1 cellular context compared by ENCODE assay signal in the genomic region with DNA sequence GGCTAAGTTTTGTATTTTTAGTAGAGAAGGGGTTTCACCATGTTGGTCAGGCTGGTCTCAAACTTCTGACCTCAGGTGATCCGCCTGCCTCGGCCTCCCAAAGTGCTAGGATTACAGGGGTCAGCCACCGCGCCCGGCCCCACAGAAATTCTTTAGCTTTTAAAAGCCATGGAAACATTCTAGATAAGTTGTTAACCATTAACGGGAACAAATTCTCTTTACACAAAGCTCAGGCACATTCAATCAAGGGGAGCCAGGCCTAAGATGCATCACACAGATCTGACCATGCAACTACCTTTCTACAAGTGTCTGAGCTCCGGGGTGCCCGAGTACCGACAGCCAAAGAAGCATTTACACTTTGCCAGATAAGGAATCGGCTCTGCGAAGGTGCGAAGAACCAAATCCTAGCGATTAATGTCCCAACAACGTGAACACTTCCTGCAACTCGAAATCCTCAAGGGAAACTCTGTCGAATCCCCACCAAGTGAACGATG.
TF ChIP-seq lines count a peak whose summit lies in the region.

No MANE protein-coding gene starts in this region.

TF ChIP-seq in HepG2, 621 proteins besides CTCF, POLR2A, EP300 and RAD21 (continued from another document and continues in another):
- TF ChIP-seq, protein P1, sequence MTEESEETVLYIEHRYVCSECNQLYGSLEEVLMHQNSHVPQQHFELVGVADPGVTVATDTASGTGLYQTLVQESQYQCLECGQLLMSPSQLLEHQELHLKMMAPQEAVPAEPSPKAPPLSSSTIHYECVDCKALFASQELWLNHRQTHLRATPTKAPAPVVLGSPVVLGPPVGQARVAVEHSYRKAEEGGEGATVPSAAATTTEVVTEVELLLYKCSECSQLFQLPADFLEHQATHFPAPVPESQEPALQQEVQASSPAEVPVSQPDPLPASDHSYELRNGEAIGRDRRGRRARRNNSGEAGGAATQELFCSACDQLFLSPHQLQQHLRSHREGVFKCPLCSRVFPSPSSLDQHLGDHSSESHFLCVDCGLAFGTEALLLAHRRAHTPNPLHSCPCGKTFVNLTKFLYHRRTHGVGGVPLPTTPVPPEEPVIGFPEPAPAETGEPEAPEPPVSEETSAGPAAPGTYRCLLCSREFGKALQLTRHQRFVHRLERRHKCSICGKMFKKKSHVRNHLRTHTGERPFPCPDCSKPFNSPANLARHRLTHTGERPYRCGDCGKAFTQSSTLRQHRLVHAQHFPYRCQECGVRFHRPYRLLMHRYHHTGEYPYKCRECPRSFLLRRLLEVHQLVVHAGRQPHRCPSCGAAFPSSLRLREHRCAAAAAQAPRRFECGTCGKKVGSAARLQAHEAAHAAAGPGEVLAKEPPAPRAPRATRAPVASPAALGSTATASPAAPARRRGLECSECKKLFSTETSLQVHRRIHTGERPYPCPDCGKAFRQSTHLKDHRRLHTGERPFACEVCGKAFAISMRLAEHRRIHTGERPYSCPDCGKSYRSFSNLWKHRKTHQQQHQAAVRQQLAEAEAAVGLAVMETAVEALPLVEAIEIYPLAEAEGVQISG (CRISPR knock-in tag; IDR thresholded peaks at IDR 0.05) = 0 out of 2 replicates have a peak, but pooled peaks have one; percentile 11
- TF ChIP-seq FOSL1 (CRISPR knock-in tag; IDR thresholded peaks at IDR 0.05; ENCODE audit: borderline replicate concordance) (no peak), PHF5A (CRISPR knock-in tag; IDR thresholded peaks at IDR 0.05; ENCODE audit: low read depth, unreplicated experiment) (no peak), FOXO1 (CRISPR knock-in tag; IDR thresholded peaks at IDR 0.05) (no peak), MYNN (CRISPR knock-in tag; IDR thresholded peaks at IDR 0.05; ENCODE audit: low read depth) (0 out of 2 replicates have a peak, but pooled peaks have one; percentile 17), ZNF17 (CRISPR knock-in tag; IDR thresholded peaks at IDR 0.05) (no peak), ADNP (CRISPR knock-in tag; IDR thresholded peaks at IDR 0.05) (peak; percentile 78; the same call in 1 of the 2 replicates), ISL2 (CRISPR knock-in tag; IDR thresholded peaks at IDR 0.05) (peak; percentile 38; the same call in 1 of the 2 replicates), MEF2D (CRISPR knock-in tag; IDR thresholded peaks at IDR 0.05) (no peak), CCDC6 (CRISPR knock-in tag; IDR thresholded peaks at IDR 0.05) (0 out of 2 replicates have a peak, but pooled peaks have one; percentile 16), ATAD3A (CRISPR knock-in tag; IDR thresholded peaks at IDR 0.05) (no peak), MBNL3 (CRISPR knock-in tag; conservative IDR thresholded peaks at IDR 0.05) (no peak), MIER2 (CRISPR knock-in tag; IDR thresholded peaks at IDR 0.05) (no peak), ZNF558 (CRISPR knock-in tag; IDR thresholded peaks at IDR 0.05; ENCODE audit: borderline replicate concordance) (no peak), SIX1 (CRISPR knock-in tag; IDR thresholded peaks at IDR 0.05; ENCODE audit: borderline replicate concordance) (peak; percentile 48; the same call in 1 of the 2 replicates), GTF3A (CRISPR knock-in tag; conservative IDR thresholded peaks at IDR 0.05) (no peak), SAP130 (CRISPR knock-in tag; IDR thresholded peaks at IDR 0.05; ENCODE audit: low read depth) (peak; percentile 61; the same call in 1 of the 2 replicates), RXRA (CRISPR knock-in tag; IDR thresholded peaks at IDR 0.05) (peak; percentile 51; the same call in 1 of the 2 replicates), XRCC5 (optimal IDR thresholded peaks at IDR 0.05; ENCODE audit: low read length) (no peak)
- TF ChIP-seq, protein P2, sequence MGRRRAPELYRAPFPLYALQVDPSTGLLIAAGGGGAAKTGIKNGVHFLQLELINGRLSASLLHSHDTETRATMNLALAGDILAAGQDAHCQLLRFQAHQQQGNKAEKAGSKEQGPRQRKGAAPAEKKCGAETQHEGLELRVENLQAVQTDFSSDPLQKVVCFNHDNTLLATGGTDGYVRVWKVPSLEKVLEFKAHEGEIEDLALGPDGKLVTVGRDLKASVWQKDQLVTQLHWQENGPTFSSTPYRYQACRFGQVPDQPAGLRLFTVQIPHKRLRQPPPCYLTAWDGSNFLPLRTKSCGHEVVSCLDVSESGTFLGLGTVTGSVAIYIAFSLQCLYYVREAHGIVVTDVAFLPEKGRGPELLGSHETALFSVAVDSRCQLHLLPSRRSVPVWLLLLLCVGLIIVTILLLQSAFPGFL (CRISPR knock-in tag; IDR thresholded peaks at IDR 0.05) = no peak
- TF ChIP-seq, protein P3, sequence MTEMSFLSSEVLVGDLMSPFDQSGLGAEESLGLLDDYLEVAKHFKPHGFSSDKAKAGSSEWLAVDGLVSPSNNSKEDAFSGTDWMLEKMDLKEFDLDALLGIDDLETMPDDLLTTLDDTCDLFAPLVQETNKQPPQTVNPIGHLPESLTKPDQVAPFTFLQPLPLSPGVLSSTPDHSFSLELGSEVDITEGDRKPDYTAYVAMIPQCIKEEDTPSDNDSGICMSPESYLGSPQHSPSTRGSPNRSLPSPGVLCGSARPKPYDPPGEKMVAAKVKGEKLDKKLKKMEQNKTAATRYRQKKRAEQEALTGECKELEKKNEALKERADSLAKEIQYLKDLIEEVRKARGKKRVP (CRISPR knock-in tag; IDR thresholded peaks at IDR 0.05) = no peak
- TF ChIP-seq, protein P4, sequence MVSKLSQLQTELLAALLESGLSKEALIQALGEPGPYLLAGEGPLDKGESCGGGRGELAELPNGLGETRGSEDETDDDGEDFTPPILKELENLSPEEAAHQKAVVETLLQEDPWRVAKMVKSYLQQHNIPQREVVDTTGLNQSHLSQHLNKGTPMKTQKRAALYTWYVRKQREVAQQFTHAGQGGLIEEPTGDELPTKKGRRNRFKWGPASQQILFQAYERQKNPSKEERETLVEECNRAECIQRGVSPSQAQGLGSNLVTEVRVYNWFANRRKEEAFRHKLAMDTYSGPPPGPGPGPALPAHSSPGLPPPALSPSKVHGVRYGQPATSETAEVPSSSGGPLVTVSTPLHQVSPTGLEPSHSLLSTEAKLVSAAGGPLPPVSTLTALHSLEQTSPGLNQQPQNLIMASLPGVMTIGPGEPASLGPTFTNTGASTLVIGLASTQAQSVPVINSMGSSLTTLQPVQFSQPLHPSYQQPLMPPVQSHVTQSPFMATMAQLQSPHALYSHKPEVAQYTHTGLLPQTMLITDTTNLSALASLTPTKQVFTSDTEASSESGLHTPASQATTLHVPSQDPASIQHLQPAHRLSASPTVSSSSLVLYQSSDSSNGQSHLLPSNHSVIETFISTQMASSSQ (IDR thresholded peaks at IDR 0.05; ENCODE audit: low read depth) = peak; percentile 71
- TF ChIP-seq, protein P4 (CRISPR knock-in tag; IDR thresholded peaks at IDR 0.05; ENCODE audit: borderline replicate concordance) = peak; percentile 47; the same call in 1 of the 2 replicates
- TF ChIP-seq, protein P5, sequence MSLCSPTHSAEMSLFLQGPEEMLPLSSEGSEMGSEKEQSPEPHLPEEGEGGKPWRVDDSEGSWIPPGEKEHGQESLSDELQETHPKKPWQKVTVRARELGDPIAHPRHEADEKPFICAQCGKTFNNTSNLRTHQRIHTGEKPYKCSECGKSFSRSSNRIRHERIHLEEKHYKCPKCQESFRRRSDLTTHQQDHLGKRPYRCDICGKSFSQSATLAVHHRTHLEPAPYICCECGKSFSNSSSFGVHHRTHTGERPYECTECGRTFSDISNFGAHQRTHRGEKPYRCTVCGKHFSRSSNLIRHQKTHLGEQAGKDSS (CRISPR knock-in tag; IDR thresholded peaks at IDR 0.05; ENCODE audit: borderline replicate concordance, low read depth) = no peak
- TF ChIP-seq, protein P6, sequence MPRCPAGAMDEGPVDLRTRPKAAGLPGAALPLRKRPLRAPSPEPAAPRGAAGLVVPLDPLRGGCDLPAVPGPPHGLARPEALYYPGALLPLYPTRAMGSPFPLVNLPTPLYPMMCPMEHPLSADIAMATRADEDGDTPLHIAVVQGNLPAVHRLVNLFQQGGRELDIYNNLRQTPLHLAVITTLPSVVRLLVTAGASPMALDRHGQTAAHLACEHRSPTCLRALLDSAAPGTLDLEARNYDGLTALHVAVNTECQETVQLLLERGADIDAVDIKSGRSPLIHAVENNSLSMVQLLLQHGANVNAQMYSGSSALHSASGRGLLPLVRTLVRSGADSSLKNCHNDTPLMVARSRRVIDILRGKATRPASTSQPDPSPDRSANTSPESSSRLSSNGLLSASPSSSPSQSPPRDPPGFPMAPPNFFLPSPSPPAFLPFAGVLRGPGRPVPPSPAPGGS (CRISPR knock-in tag; IDR thresholded peaks at IDR 0.05) = 0 out of 2 replicates have a peak, but pooled peaks have one; percentile 4
- TF ChIP-seq, protein P7, sequence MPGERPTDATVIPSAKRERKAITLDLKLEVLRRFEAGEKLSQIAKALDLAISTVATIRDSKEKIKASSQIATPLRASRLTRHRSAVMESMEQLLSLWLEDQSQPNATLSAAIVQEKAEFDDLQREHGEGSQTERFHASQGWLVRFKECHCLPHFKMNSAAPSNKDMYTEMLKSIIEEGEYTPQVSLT (CRISPR knock-in tag; IDR thresholded peaks at IDR 0.05; ENCODE audit: borderline replicate concordance, low read depth) = no peak
- TF ChIP-seq, protein P8, sequence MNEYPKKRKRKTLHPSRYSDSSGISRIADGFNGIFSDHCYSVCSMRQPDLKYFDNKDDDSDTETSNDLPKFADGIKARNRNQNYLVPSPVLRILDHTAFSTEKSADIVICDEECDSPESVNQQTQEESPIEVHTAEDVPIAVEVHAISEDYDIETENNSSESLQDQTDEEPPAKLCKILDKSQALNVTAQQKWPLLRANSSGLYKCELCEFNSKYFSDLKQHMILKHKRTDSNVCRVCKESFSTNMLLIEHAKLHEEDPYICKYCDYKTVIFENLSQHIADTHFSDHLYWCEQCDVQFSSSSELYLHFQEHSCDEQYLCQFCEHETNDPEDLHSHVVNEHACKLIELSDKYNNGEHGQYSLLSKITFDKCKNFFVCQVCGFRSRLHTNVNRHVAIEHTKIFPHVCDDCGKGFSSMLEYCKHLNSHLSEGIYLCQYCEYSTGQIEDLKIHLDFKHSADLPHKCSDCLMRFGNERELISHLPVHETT (CRISPR knock-in tag; conservative IDR thresholded peaks at IDR 0.05) = peak; percentile 40; the same call in 1 of the 2 replicates
- TF ChIP-seq, protein P9, sequence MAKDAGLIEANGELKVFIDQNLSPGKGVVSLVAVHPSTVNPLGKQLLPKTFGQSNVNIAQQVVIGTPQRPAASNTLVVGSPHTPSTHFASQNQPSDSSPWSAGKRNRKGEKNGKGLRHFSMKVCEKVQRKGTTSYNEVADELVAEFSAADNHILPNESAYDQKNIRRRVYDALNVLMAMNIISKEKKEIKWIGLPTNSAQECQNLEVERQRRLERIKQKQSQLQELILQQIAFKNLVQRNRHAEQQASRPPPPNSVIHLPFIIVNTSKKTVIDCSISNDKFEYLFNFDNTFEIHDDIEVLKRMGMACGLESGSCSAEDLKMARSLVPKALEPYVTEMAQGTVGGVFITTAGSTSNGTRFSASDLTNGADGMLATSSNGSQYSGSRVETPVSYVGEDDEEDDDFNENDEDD (CRISPR knock-in tag; IDR thresholded peaks at IDR 0.05; ENCODE audit: borderline replicate concordance) = peak; percentile 19; the same call in 1 of the 2 replicates
- TF ChIP-seq, protein P10, sequence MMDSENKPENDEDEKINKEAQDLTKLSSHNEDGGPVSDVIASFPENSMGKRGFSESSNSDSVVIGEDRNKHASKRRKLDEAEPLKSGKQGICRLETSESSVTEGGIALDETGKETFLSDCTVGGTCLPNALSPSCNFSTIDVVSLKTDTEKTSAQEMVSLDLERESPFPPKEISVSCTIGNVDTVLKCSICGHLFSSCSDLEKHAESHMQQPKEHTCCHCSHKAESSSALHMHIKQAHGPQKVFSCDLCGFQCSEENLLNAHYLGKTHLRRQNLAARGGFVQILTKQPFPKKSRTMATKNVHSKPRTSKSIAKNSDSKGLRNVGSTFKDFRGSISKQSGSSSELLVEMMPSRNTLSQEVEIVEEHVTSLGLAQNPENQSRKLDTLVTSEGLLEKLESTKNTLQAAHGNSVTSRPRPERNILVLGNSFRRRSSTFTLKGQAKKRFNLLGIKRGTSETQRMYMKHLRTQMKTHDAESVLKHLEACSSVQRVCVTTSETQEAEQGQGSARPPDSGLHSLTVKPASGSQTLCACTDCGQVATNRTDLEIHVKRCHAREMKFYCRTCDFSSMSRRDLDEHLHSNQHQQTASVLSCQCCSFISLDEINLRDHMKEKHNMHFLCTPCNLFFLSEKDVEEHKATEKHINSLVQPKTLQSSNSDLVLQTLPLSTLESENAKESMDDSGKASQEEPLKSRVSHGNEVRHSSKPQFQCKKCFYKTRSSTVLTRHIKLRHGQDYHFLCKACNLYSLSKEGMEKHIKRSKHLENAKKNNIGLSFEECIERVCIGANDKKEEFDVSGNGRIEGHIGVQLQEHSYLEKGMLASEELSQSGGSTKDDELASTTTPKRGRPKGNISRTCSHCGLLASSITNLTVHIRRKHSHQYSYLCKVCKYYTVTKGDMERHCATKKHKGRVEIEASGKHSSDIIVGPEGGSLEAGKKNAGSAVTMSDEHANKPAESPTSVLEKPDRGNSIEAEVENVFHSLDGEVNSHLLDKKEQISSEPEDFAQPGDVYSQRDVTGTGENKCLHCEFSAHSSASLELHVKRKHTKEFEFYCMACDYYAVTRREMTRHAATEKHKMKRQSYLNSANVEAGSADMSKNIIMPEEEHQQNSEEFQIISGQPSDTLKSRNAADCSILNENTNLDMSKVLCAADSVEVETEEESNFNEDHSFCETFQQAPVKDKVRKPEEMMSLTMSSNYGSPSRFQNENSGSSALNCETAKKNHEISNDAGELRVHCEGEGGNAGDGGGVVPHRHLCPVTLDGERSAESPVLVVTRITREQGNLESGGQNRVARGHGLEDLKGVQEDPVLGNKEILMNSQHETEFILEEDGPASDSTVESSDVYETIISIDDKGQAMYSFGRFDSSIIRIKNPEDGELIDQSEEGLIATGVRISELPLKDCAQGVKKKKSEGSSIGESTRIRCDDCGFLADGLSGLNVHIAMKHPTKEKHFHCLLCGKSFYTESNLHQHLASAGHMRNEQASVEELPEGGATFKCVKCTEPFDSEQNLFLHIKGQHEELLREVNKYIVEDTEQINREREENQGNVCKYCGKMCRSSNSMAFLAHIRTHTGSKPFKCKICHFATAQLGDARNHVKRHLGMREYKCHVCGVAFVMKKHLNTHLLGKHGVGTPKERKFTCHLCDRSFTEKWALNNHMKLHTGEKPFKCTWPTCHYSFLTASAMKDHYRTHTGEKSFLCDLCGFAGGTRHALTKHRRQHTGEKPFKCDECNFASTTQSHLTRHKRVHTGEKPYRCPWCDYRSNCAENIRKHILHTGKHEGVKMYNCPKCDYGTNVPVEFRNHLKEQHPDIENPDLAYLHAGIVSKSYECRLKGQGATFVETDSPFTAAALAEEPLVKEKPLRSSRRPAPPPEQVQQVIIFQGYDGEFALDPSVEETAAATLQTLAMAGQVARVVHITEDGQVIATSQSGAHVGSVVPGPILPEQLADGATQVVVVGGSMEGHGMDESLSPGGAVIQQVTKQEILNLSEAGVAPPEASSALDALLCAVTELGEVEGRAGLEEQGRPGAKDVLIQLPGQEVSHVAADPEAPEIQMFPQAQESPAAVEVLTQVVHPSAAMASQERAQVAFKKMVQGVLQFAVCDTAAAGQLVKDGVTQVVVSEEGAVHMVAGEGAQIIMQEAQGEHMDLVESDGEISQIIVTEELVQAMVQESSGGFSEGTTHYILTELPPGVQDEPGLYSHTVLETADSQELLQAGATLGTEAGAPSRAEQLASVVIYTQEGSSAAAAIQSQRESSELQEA (CRISPR knock-in tag; IDR thresholded peaks at IDR 0.05; ENCODE audit: not compliant biosample characterization) = no peak
